Comparison of ENCODE assay signal across 23 cellular contexts in genomic region chr3:104606812-104607211, GRCh38.
"Had no signal": no experiment of that assay in that cellular context is flagged by ENCODE, and none has a peak within 500 bp of the region (broad histone marks: within the 10 kb centered on the region; RNA-seq: fewer than 3 reads in every experiment).

No MANE protein-coding gene starts in this region.

- H3K4me3 ChIP-seq: lung, skin epidermis, tibial nerve, uterus had no signal

- H3K4me1 ChIP-seq: tibial nerve, uterus had no signal

- DNase-seq: activated CD4-positive, alpha-beta T cell treated with anti-CD3 and anti-CD28 coated beads, Interleukin-2, amount 50 U/mL, for 1 hour; activated CD8-positive, alpha-beta memory T cell treated with anti-CD3 and anti-CD28 coated beads for 24 hours; activated CD8-positive, alpha-beta memory T cell treated with anti-CD3 and anti-CD28 coated beads, Interleukin-2, amount 50 U/mL, for 48 hours; activated effector memory CD4-positive, alpha-beta T cell treated with Interleukin-2 at 50 U/mL for 16 hours; activated naive CD4-positive, alpha-beta T cell treated with anti-CD3 and anti-CD28 coated beads, Interleukin-2, amount 10 ng/mL, durations not matched to agents 7 days and 5 days; activated naive CD8-positive, alpha-beta T cell treated with anti-CD3 and anti-CD28 coated beads, Interleukin-2, amount 50 U/mL, for 24 hours; activated T-cell treated with anti-CD3 and anti-CD28 coated beads, Interleukin-2, amount 50 U/mL, for 48 hours; anterior cingulate cortex; cerebellar nuclear complex; cortex of kidney; hypothalamus; natural killer cell; nucleus accumbens; right cardiac atrium; stimulated activated naive CD8-positive, alpha-beta T cell treated with anti-CD3 and anti-CD28 coated beads, Interleukin-15, Interleukin-2, amounts not matched to agents 100 U/mL and 50 U/mL, for 24 hours; uterus had no signal

- FAIRE-seq: bronchial epithelial cell, frontal cortex, keratinocyte had no signal

- H3K4me1 Mint-ChIP-seq: activated naive CD4-positive, alpha-beta T cell treated with anti-CD3 and anti-CD28 coated beads, Interleukin-2, amount 10 ng/mL, durations not matched to agents 7 days and 5 days; activated naive CD8-positive, alpha-beta T cell treated with anti-CD3 and anti-CD28 coated beads, Interleukin-2, amount 50 U/mL, for 24 hours; natural killer cell had no signal

- H3K9me3 Mint-ChIP-seq: activated naive CD4-positive, alpha-beta T cell treated with anti-CD3 and anti-CD28 coated beads, Interleukin-2, amount 10 ng/mL, durations not matched to agents 7 days and 5 days; activated naive CD8-positive, alpha-beta T cell treated with anti-CD3 and anti-CD28 coated beads, Interleukin-2, amount 50 U/mL, for 24 hours had no signal

- H3K4me3 Mint-ChIP-seq: activated naive CD4-positive, alpha-beta T cell treated with anti-CD3 and anti-CD28 coated beads, Interleukin-2, amount 10 ng/mL, durations not matched to agents 7 days and 5 days; activated naive CD8-positive, alpha-beta T cell treated with anti-CD3 and anti-CD28 coated beads, Interleukin-2, amount 50 U/mL, for 24 hours; natural killer cell had no signal

- H3K36me3 ChIP-seq: tibial nerve, uterus had no signal

- H3K27ac Mint-ChIP-seq: activated naive CD4-positive, alpha-beta T cell treated with anti-CD3 and anti-CD28 coated beads, Interleukin-2, amount 10 ng/mL, durations not matched to agents 7 days and 5 days; activated naive CD8-positive, alpha-beta T cell treated with anti-CD3 and anti-CD28 coated beads, Interleukin-2, amount 50 U/mL, for 24 hours; natural killer cell had no signal

- H3K36me3 Mint-ChIP-seq: activated naive CD4-positive, alpha-beta T cell treated with anti-CD3 and anti-CD28 coated beads, Interleukin-2, amount 10 ng/mL, durations not matched to agents 7 days and 5 days; natural killer cell had no signal

- H3K27ac ChIP-seq: skin epidermis, tibial nerve, uterus had no signal

- H3K9me3 ChIP-seq: tibial nerve, uterus had no signal

- H3K27me3 ChIP-seq: tibial nerve, uterus had no signal

- ATAC-seq: activated naive CD8-positive, alpha-beta T cell treated with anti-CD3 and anti-CD28 coated beads, Interleukin-2, amount 50 U/mL, for 24 hours; left lobe of liver; natural killer cell; right cardiac atrium; stimulated activated naive CD8-positive, alpha-beta T cell treated with anti-CD3 and anti-CD28 coated beads, Interleukin-15, Interleukin-2, amounts not matched to agents 100 U/mL and 50 U/mL, for 24 hours had no signal
